In genomic region chr5:171592076-171592475, GRCh38 we compare ENCODE assay signal across 14 cellular contexts.
DNase-seq lines count a peak whose midpoint lies in the region; ATAC-seq and TF ChIP-seq lines count a peak whose summit lies in the region.
"Had no signal": no experiment of that assay in that cellular context is flagged by ENCODE, and none has a peak within 500 bp of the region (broad histone marks: within the 10 kb centered on the region; RNA-seq: fewer than 3 reads in every experiment).

No MANE protein-coding gene starts in this region.

- intact Hi-C loops in esophagus muscularis mucosa (cut with DNase I) = no loop called here

- H3K4me2 ChIP-seq in neuronal stem cell (ENCODE audit: insufficient read depth, low read length, poor library complexity, severe bottlenecking) = no peak overlapping the region
- H3K4me2 ChIP-seq: A549 had no signal

- H2BK12ac ChIP-seq in neuronal stem cell (ENCODE audit: low read length) = no peak overlapping the region

- TF ChIP-seq CTCF in coronary artery (IDR thresholded peaks at IDR 0.05) = no peak
- no peak for TF ChIP-seq CTCF in esophagus muscularis mucosa (IDR thresholded peaks at IDR 0.05)
- TF ChIP-seq CTCF in RWPE1 (conservative IDR thresholded peaks at IDR 0.05; ENCODE audit: low read depth) = no peak

- no peak overlapping the region for H4K91ac ChIP-seq in neuronal stem cell (ENCODE audit: low read depth, low read length, poor library complexity)

- no peaks in the 10 kb centered on the region for H3K36me3 ChIP-seq in esophagus muscularis mucosa
- no peaks in the 10 kb centered on the region for H3K36me3 ChIP-seq in neuronal stem cell (replicated peaks in 1 of 2; ENCODE audit: control insufficient read depth in 2 of 2, insufficient read depth in 2 of 2, low read length in 2 of 2)
- H3K36me3 ChIP-seq: BE2C had no signal

- H2BK120ac ChIP-seq in neuronal stem cell (ENCODE audit: low read depth, low read length) = no peak overlapping the region

- H3K9me3 ChIP-seq in esophagus muscularis mucosa (no peaks in the 10 kb centered on the region), neuronal stem cell (replicated peaks in 1 of 2; ENCODE audit: control insufficient read depth in 2 of 2, insufficient read depth in 1 of 2, low read depth in 1 of 2, low read length in 2 of 2) (peaks cover 0 to 2% of the 10 kb centered on the region in 2 donors)
- H3K9me3 ChIP-seq: A549, BE2C had no signal

- no peak overlapping the region for H3K23ac ChIP-seq in neuronal stem cell (ENCODE audit: low read depth, low read length, poor library complexity)

- TF ChIP-seq EP300 in esophagus muscularis mucosa (IDR thresholded peaks at IDR 0.05) = no peak

- no peak overlapping the region for H3K18ac ChIP-seq in neuronal stem cell (ENCODE audit: low read length)

- ATAC-seq in GM21737 (IDR thresholded peaks at IDR 0.05; ENCODE audit: unreplicated experiment) = no peak
- no peak for ATAC-seq in GM21515 (IDR thresholded peaks at IDR 0.05; ENCODE audit: unreplicated experiment)
- ATAC-seq: A549 had no signal

- H3K27me3 ChIP-seq in esophagus muscularis mucosa = peaks cover 0 to 27% (median 3%) of the 10 kb centered on the region in 4 donors
- no peaks in the 10 kb centered on the region for H3K27me3 ChIP-seq in neuronal stem cell (ENCODE audit: control insufficient read depth in 3 of 3, insufficient read depth in 3 of 3, low read depth in 1 of 3, low read length in 3 of 3)
- H3K27me3 ChIP-seq: BE2C had no signal

- H3K9ac ChIP-seq in neuronal stem cell (ENCODE audit: low read depth, low read length, poor library complexity) = no peak overlapping the region

- DNase-seq in coronary artery (ENCODE audit: low spot score) = peak; percentile 56
- peak; percentile 45 for DNase-seq in esophagus muscularis mucosa (ENCODE audit: extremely low spot score)
- no peak for DNase-seq in neuronal stem cell (ENCODE audit: low spot score)
- DNase-seq in RWPE1 (ENCODE audit: low spot score) = no peak
- DNase-seq: BE2C; CD4-positive, alpha-beta memory T cell; DMS153; DMS79 treated with DMSO at 0.1 percent for 48 hours; EL; IMR-90 had no signal

- H2BK5ac ChIP-seq in neuronal stem cell (ENCODE audit: low read length) = no peak overlapping the region

- no peak overlapping the region for H3K4ac ChIP-seq in neuronal stem cell (ENCODE audit: low read length)

- H3K79me1 ChIP-seq in neuronal stem cell (ENCODE audit: low read depth, low read length) = no peaks in the 10 kb centered on the region

- peak overlapping the region; percentile 10 for H4K8ac ChIP-seq in neuronal stem cell (ENCODE audit: low read depth, low read length)

- H3K27ac ChIP-seq in coronary artery (no peak overlapping the region), esophagus muscularis mucosa (replicated peaks in 1 of 4) (no peak overlapping the region), neuronal stem cell (replicated peaks; ENCODE audit: low read length) (no peak overlapping the region), RWPE1 (no peak overlapping the region)
- H3K27ac ChIP-seq: A549, C4-2B had no signal

- peaks cover 0 to 13% (median 7%) of the 10 kb centered on the region in 4 donors for H3K4me1 ChIP-seq in esophagus muscularis mucosa
- peaks cover 0 to 4% of the 10 kb centered on the region in 2 donors for H3K4me1 ChIP-seq in neuronal stem cell (ENCODE audit: control insufficient read depth in 2 of 2, insufficient read depth in 1 of 2, low read depth in 1 of 2, low read length in 2 of 2)
- H3K4me1 ChIP-seq: BE2C had no signal

- no peak overlapping the region for H2AK5ac ChIP-seq in neuronal stem cell (ENCODE audit: low read depth, low read length)

- no peak overlapping the region for H2BK15ac ChIP-seq in neuronal stem cell (ENCODE audit: low read length)

- no peak overlapping the region for H2AFZ ChIP-seq in neuronal stem cell (ENCODE audit: low read length)

- no peak for TF ChIP-seq POLR2A in esophagus muscularis mucosa (IDR thresholded peaks at IDR 0.05; ENCODE audit: low read depth)

- no peak overlapping the region for H3K14ac ChIP-seq in neuronal stem cell (ENCODE audit: low read length)

- 93% methylated on average over 5 of the region's 5 CpGs for WGBS in esophagus muscularis mucosa
- WGBS in neuronal stem cell (ENCODE audit: extremely low coverage in 2 of 2, insufficient read length in 2 of 2, insufficient replicate concordance in 1 of 2), 2 donors = no CpG with 5 or more reads among the region's 5 CpGs

- H3K4me3 ChIP-seq in coronary artery (no peak overlapping the region), esophagus muscularis mucosa (no peak overlapping the region), neuronal stem cell (ENCODE audit: low read length in 2 of 2) (peak overlapping the region in 1 of 2 donors; percentile 51)
- H3K4me3 ChIP-seq: A549 had no signal

- POLR2A ChIA-PET in RWPE1 (lab: Yijun Ruan, JAX; ENCODE audit: low non-redundant PET) = no interaction called here

- CTCF ChIA-PET in RWPE1 (lab: Yijun Ruan, JAX) = interaction anchor here (0.5 to 0.9 kb wide), 2 partner anchors 14 to 1890 kb away, joined by 3 read pairs; no protein-coding TSS in a partner anchor

Comparison
In these comparisons a context has a peak if more than half of its experiments do, and no peak if none do; other contexts are left out.
1. DNase-seq: peak in coronary artery (single experiment) and esophagus muscularis mucosa (single experiment); none in neuronal stem cell (single experiment) and RWPE1 (single experiment).